18 cellular contexts compared by ENCODE assay signal in the genomic region with DNA sequence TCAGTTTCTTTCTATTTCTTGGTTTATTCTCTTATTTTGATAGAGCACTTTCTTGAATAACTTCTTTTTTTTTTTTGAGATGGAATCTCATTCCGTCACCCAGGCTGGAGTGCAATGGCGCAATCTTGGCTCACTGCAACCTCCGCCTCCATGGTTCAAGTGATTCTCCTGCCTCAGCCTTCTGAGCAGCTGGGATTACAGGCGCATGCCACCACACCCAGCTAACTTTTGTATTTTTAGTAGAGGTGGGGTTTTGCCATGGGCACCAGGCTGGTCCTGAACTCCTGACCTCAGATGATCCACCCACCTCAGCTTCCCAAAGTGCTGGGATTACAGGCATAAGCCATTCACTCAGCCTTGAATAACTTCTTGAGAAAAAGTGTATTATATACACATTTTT. TPM values are rescaled to one million over a fixed set of nuclear protein-coding genes. Genes with fewer than 3 reads are reported as not detected.
"Had no signal": no experiment of that assay in that cellular context is flagged by ENCODE, and none has a peak within 500 bp of the region (broad histone marks: within the 10 kb centered on the region; RNA-seq: fewer than 3 reads in every experiment).

No MANE protein-coding gene starts in this region.

RNA-seq across cellular contexts. Expression of a gene that starts 39.1 kb away (rescaled TPM):
- total RNA-seq: cerebellum; colonic mucosa; endodermal cell; esophagus mucosa; heart right ventricle; kidney epithelial cell; left cardiac atrium; left ventricle myocardium superior; mesenteric fat pad; mononuclear cell; naive thymus-derived CD4-positive, alpha-beta T cell; ovary; pulmonary artery endothelial cell; stomach; subcutaneous adipose tissue; temporal lobe; uterus had no signal
- polyA plus RNA-seq: heart right ventricle; mammary epithelial cell; naive thymus-derived CD4-positive, alpha-beta T cell; ovary; stomach had no signal
